In the genomic region with DNA sequence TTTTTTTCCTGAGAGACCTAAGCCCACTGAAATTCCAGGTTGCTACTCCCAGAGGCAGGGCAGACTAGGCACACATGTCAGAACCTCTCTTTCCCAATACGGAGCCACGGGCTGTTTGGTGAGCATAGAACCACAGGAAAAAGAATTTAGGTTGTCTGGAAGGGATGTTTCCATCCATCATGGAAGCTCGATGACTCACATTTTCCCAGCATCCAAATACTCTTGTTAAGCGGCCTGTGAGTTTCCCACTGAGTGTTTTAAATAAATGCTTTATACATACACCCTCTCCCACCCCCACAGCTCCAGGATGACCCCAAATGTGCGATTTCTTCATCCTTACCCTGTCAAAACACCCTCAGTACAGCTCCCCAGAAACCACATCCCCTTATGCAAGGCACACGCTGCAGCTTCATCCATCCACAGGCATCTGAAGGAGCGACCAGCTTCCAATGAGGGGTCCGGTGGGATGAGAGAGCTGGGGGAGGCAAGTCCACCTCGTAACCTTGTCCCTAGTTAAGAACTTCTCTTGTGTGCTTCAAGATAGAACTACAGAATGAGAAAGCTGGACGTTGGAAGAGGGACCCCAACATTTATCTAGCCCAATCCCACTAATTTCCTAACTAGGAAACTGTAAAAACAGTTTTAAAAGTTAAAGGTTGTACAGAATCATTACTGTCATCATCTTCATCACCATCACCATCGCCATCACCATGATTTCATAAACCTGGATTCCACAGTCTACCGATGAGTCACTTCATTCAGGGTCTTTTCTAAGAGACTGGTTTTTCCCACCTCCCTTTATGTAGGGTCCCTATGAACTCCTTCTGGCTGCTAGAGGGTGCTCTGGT, we compare ENCODE assay signal across 16 cellular contexts.
DNase-seq lines count a peak whose midpoint lies in the region; ATAC-seq, FAIRE-seq and TF ChIP-seq lines count a peak whose summit lies in the region.
"Had no signal": no experiment of that assay in that cellular context is flagged by ENCODE, and none has a peak within 500 bp of the region (broad histone marks: within the 10 kb centered on the region; RNA-seq: fewer than 3 reads in every experiment).

No MANE protein-coding gene starts in this region.

- no peak for TF ChIP-seq RAD21 in HepG2 (CRISPR knock-in tag; IDR thresholded peaks at IDR 0.05)

- no peaks in the 10 kb centered on the region for H3K36me3 ChIP-seq in HepG2 (replicated peaks in 1 of 2; ENCODE audit: control insufficient read depth in 1 of 2, insufficient read depth in 2 of 2, low read length in 2 of 2)
- H3K36me3 ChIP-seq in right lobe of liver: no peaks in the 10 kb centered on the region
- H3K36me3 ChIP-seq in astrocyte (ENCODE audit: insufficient read depth, low read length): no peaks in the 10 kb centered on the region
- no peaks in the 10 kb centered on the region for H3K36me3 ChIP-seq in neural progenitor cell
- H3K36me3 ChIP-seq: heart right ventricle had no signal

- H4K20me1 ChIP-seq in HepG2 (ENCODE audit: insufficient read depth, low read length) (no peaks in the 10 kb centered on the region), astrocyte (ENCODE audit: insufficient read depth, low read length) (no peaks in the 10 kb centered on the region), neural progenitor cell (ENCODE audit: low read depth) (no peaks in the 10 kb centered on the region)

- intact Hi-C loops in HepG2 (cut with micrococcal nuclease; ENCODE audit: unreplicated experiment): no loop called here
- intact Hi-C loops in right lobe of liver (cut with DNase I): no loop called here

- no peaks in the 10 kb centered on the region for H3K9me3 ChIP-seq in HepG2 (ENCODE audit: low read length)
- no peaks in the 10 kb centered on the region for H3K9me3 ChIP-seq in right lobe of liver
- H3K9me3 ChIP-seq in astrocyte (ENCODE audit: insufficient read depth, low read depth, low read length): no peaks in the 10 kb centered on the region
- H3K9me3 ChIP-seq in neural progenitor cell (ENCODE audit: low read depth): no peaks in the 10 kb centered on the region
- H3K9me3 ChIP-seq: heart right ventricle had no signal

- H3K9me3 Mint-ChIP-seq in astrocyte (ENCODE audit: unreplicated experiment) (peaks cover 3% of the 10 kb centered on the region), neural progenitor cell (peaks cover 8% of the 10 kb centered on the region)
- H3K9me3 Mint-ChIP-seq in activated naive CD8-positive, alpha-beta T cell treated with anti-CD3 and anti-CD28 coated beads for 36 hours: no peaks in the 10 kb centered on the region
- H3K9me3 Mint-ChIP-seq: HFFc6 had no signal

- POLR2A ChIA-PET in HepG2 (lab: Yijun Ruan, JAX): no interaction called here

- FAIRE-seq in HepG2 (lab: Jason Lieb, UNC): no peak
- FAIRE-seq in astrocyte (lab: Jason Lieb, UNC): no peak

- H2AFZ ChIP-seq in HepG2 (ENCODE audit: low read length): no peak overlapping the region
- peak overlapping the region; percentile 21 for H2AFZ ChIP-seq in astrocyte (ENCODE audit: low read depth, low read length)
- H2AFZ ChIP-seq in neural progenitor cell (replicated peaks): no peak overlapping the region

- H3K27me3 ChIP-seq in HepG2 (ENCODE audit: control insufficient read depth in 1 of 2, insufficient read depth in 2 of 2, low read length in 2 of 2): peaks cover 0 to 28% of the 10 kb centered on the region in 2 experiments; a peak in 3 of 5 replicates
- no peaks in the 10 kb centered on the region for H3K27me3 ChIP-seq in right lobe of liver
- no peaks in the 10 kb centered on the region for H3K27me3 ChIP-seq in astrocyte (ENCODE audit: insufficient read depth, low read length)
- H3K27me3 ChIP-seq in neural progenitor cell: no peaks in the 10 kb centered on the region

- TF ChIP-seq CTCF in HepG2 (CRISPR knock-in tag; IDR thresholded peaks at IDR 0.05) (no peak), right lobe of liver (IDR thresholded peaks at IDR 0.05) (no peak), astrocyte (IDR thresholded peaks at IDR 0.05; ENCODE audit: insufficient read depth, low read depth, low read length) (no peak), neural progenitor cell (IDR thresholded peaks at IDR 0.05) (no peak)

- ATAC-seq in HepG2: no peak
- no peak for ATAC-seq in right lobe of liver
- ATAC-seq: Panc1 had no signal

- 38% methylated on average over 12 of the region's 12 CpGs for WGBS in HepG2 (ENCODE audit: low lambda C conversion rate)
- WGBS in right lobe of liver (ENCODE audit: insufficient coverage, low coverage, low lambda C conversion rate, missing lambda C conversion rate): 66% methylated on average over 10 of the region's 12 CpGs

- H3K36me3 Mint-ChIP-seq in astrocyte (ENCODE audit: low read depth, unreplicated experiment): no peaks in the 10 kb centered on the region
- no peaks in the 10 kb centered on the region for H3K36me3 Mint-ChIP-seq in neural progenitor cell
- H3K36me3 Mint-ChIP-seq in activated naive CD8-positive, alpha-beta T cell treated with anti-CD3 and anti-CD28 coated beads for 36 hours: no peaks in the 10 kb centered on the region

- no peak for TF ChIP-seq EP300 in HepG2 (IDR thresholded peaks at IDR 0.05; ENCODE audit: low read depth in 2 of 2, low read length in 2 of 2)
- no peak for TF ChIP-seq EP300 in HepG2 (CRISPR knock-in tag; IDR thresholded peaks at IDR 0.05; ENCODE audit: borderline replicate concordance)

- no peaks in the 10 kb centered on the region for H3K79me2 ChIP-seq in HepG2 (ENCODE audit: insufficient read depth, low read length)
- H3K79me2 ChIP-seq in astrocyte (ENCODE audit: insufficient read depth, low read length): no peaks in the 10 kb centered on the region
- H3K79me2 ChIP-seq in neural progenitor cell (ENCODE audit: low read depth): peaks cover 25% of the 10 kb centered on the region

- H3K27ac Mint-ChIP-seq in astrocyte (ENCODE audit: unreplicated experiment) (no peak overlapping the region), neural progenitor cell (no peak overlapping the region)
- no peak overlapping the region for H3K27ac Mint-ChIP-seq in activated naive CD8-positive, alpha-beta T cell treated with anti-CD3 and anti-CD28 coated beads for 36 hours
- H3K27ac Mint-ChIP-seq: HFFc6 had no signal

- DNase-seq in HepG2 (ENCODE audit: low spot score) (no peak), right lobe of liver (no peak), astrocyte (ENCODE audit: low read depth) (peak; percentile 98), iris pigment epithelial cell (ENCODE audit: low read depth) (peak; percentile 79), anterior cingulate cortex (lab: John Stamatoyannopoulos, UW) (no peak), COR-L47 (lab: John Stamatoyannopoulos, UW) (no peak), neural progenitor cell (ENCODE audit: low spot score) (no peak)
- no peak for DNase-seq in activated naive CD8-positive, alpha-beta T cell treated with anti-CD3 and anti-CD28 coated beads for 36 hours
- DNase-seq: 8988T; activated CD4-positive, alpha-beta T cell treated with anti-CD3 and anti-CD28 coated beads, Interleukin-2, amount 50 U/mL, for 1 hour; heart right ventricle; HFFc6; NCI-H1436; NCI-H510A treated with DMSO at 0.1 percent for 48 hours; stimulated activated CD4-positive, alpha-beta T cell treated with anti-CD3 and anti-CD28 coated beads, Interleukin-12 subunit alpha, Interleukin-12 subunit beta, amount 100 ng/mL, for 4 hours had no signal

- in situ Hi-C loops in HepG2 (cut with HindIII; ENCODE audit: extremely low pct_ligation_motif_present, low pct_unique_long_range_greater_than_20kb): no loop called here

- no peak overlapping the region for H3K9ac ChIP-seq in HepG2 (ENCODE audit: insufficient read depth, low read depth, low read length)
- no peak overlapping the region for H3K9ac ChIP-seq in astrocyte (ENCODE audit: low read length)
- no peak overlapping the region for H3K9ac ChIP-seq in neural progenitor cell

- H3K4me3 ChIP-seq in HepG2 (replicated peaks in 1 of 3; ENCODE audit: insufficient read depth in 1 of 3, low read depth in 2 of 3, low read length in 3 of 3) (no peak overlapping the region), right lobe of liver (no peak overlapping the region), astrocyte (ENCODE audit: insufficient read depth, low read depth, low read length) (no peak overlapping the region), neural progenitor cell (no peak overlapping the region)
- H3K4me3 ChIP-seq: heart right ventricle had no signal

- H3K27me3 Mint-ChIP-seq in astrocyte (ENCODE audit: low read depth, unreplicated experiment) (peaks cover 6% of the 10 kb centered on the region), neural progenitor cell (ENCODE audit: insufficient read depth, low read depth) (peaks cover 8% of the 10 kb centered on the region)
- H3K27me3 Mint-ChIP-seq in activated naive CD8-positive, alpha-beta T cell treated with anti-CD3 and anti-CD28 coated beads for 36 hours: peaks cover 6% of the 10 kb centered on the region

- H3K4me3 Mint-ChIP-seq in astrocyte (ENCODE audit: unreplicated experiment) (no peak overlapping the region), neural progenitor cell (no peak overlapping the region)
- H3K4me3 Mint-ChIP-seq in activated naive CD8-positive, alpha-beta T cell treated with anti-CD3 and anti-CD28 coated beads for 36 hours: no peak overlapping the region
- H3K4me3 Mint-ChIP-seq: HFFc6 had no signal

- TF ChIP-seq POLR2A in HepG2 (IDR thresholded peaks at IDR 0.05; ENCODE audit: insufficient read depth in 1 of 2, low read depth in 2 of 2, low read length in 2 of 2) (no peak), right lobe of liver (IDR thresholded peaks at IDR 0.05) (no peak)

- no TSS peak for BruUV-seq in HepG2 (replicated peaks; lab: Mats Ljungman, UMichigan)

- H3F3A ChIP-seq in neural progenitor cell (ENCODE audit: low read depth): peaks cover 72% of the 10 kb centered on the region

- H3K4me1 ChIP-seq in HepG2 (ENCODE audit: insufficient read depth, low read length) (peaks cover 19% of the 10 kb centered on the region), right lobe of liver (no peaks in the 10 kb centered on the region), astrocyte (ENCODE audit: insufficient read depth, low read length) (peaks cover 9% of the 10 kb centered on the region), neural progenitor cell (peaks cover 66% of the 10 kb centered on the region)

- no peak overlapping the region for H3K27ac ChIP-seq in HepG2 (ENCODE audit: extremely low read length, insufficient read depth, low read length)
- no peak overlapping the region for H3K27ac ChIP-seq in right lobe of liver
- H3K27ac ChIP-seq in astrocyte (ENCODE audit: low read depth, low read length): no peak overlapping the region
- no peak overlapping the region for H3K27ac ChIP-seq in neural progenitor cell

- no peak overlapping the region for H3K4me2 ChIP-seq in HepG2 (ENCODE audit: low read depth, low read length)
- no peak overlapping the region for H3K4me2 ChIP-seq in astrocyte (ENCODE audit: low read length)
- H3K4me2 ChIP-seq in neural progenitor cell: no peak overlapping the region

- H3K4me1 Mint-ChIP-seq in astrocyte (ENCODE audit: low read depth, unreplicated experiment) (peaks cover 17% of the 10 kb centered on the region), neural progenitor cell (peaks cover 68% of the 10 kb centered on the region)
- no peaks in the 10 kb centered on the region for H3K4me1 Mint-ChIP-seq in activated naive CD8-positive, alpha-beta T cell treated with anti-CD3 and anti-CD28 coated beads for 36 hours

- CTCF ChIA-PET in HepG2 (lab: Yijun Ruan, JAX; ENCODE audit: low intra/inter-chr PET ratio, low total read pairs): no interaction called here

TF ChIP-seq in HepG2, 621 proteins besides CTCF, POLR2A, EP300 and RAD21 (continues in another document):
- TF ChIP-seq CREB1 (IDR thresholded peaks at IDR 0.05) (peak; percentile 53; the same call in 1 of the 2 replicates), CREB1 (CRISPR knock-in tag; IDR thresholded peaks at IDR 0.05) (no peak)

Comparison
In these comparisons a context has a peak if more than half of its experiments do, and no peak if none do; other contexts are left out.
1. DNase-seq: peak in astrocyte (single experiment) and iris pigment epithelial cell (single experiment); none in HepG2 (single experiment), right lobe of liver (0 of 3), anterior cingulate cortex (0 of 58), COR-L47 (single experiment), neural progenitor cell (single experiment) and activated naive CD8-positive, alpha-beta T cell treated with anti-CD3 and anti-CD28 coated beads for 36 hours (single experiment).